In genomic region chr9:96854073-96854876, GRCh38 we compare ENCODE assay signal across 8 cellular contexts. TPM values are rescaled to one million over a fixed set of nuclear protein-coding genes. Genes with fewer than 3 reads are reported as not detected.
DNase-seq lines count a peak whose midpoint lies in the region; ATAC-seq and TF ChIP-seq lines count a peak whose summit lies in the region.

Gene ZNF782, minus strand, starts transcription at chr9:96854514. Its CDS starts 2,553 bp downstream, at chr9:96851961.

- 0 to 1% methylated on average over 66 of the region's 66 CpGs for WGBS in esophagus, 2 donors

- H3K9me3 ChIP-seq in esophagus (ENCODE audit: control insufficient read depth in 2 of 2, insufficient read depth in 1 of 2, low read depth in 1 of 2, low read length in 1 of 2) (peaks cover 0 to under 1% of the 10 kb centered on the region in 2 donors), mucosa of rectum (ENCODE audit: control insufficient read depth in 2 of 2, low read length in 2 of 2) (no peaks in the 10 kb centered on the region)

- H3K4me3 ChIP-seq in esophagus (ENCODE audit: low read depth in 1 of 2, low read length in 2 of 2), result peak within 1 kb of the TSS; percentile 78 to 83
- H3K4me3 ChIP-seq in mucosa of rectum (ENCODE audit: low read length in 2 of 2), result peak within 1 kb of the TSS; percentile 88 to 90

- no peak for TF ChIP-seq EP300 in Ishikawa (IDR thresholded peaks at IDR 0.05; ENCODE audit: borderline replicate concordance)

- H3K4me1 ChIP-seq in esophagus (ENCODE audit: control insufficient read depth in 2 of 2, insufficient read depth in 2 of 2, low read length in 1 of 2) (peaks cover 5 to 7% of the 10 kb centered on the region in 2 donors), mucosa of rectum (ENCODE audit: control insufficient read depth in 2 of 2, insufficient read depth in 2 of 2, low read length in 2 of 2) (peaks cover 9 to 14% of the 10 kb centered on the region in 2 donors)

- H3K27me3 ChIP-seq in esophagus (ENCODE audit: control insufficient read depth in 1 of 2, insufficient read depth in 2 of 2, low read length in 2 of 2), result no peaks in the 10 kb centered on the region
- H3K27me3 ChIP-seq in mucosa of rectum (ENCODE audit: control insufficient read depth in 2 of 2, insufficient read depth in 2 of 2, low read length in 2 of 2), result no peaks in the 10 kb centered on the region

- no peak for TF ChIP-seq RAD21 in Ishikawa (IDR thresholded peaks at IDR 0.05; ENCODE audit: low read depth)

- DNase-seq in DMS114 treated with DMSO at 0.1 percent for 48 hours (lab: John Stamatoyannopoulos, UW; ENCODE audit: unreplicated experiment) (peak; percentile 86), OCI-M2 (lab: John Stamatoyannopoulos, UW; ENCODE audit: unreplicated experiment) (peak; percentile 72)
- peak; percentile 83 for DNase-seq in activated T-cell treated with anti-CD3 and anti-CD28 coated beads, Interleukin-2, amount 50 U/mL, for 1 hour
- peak; percentile 61 to 72 for DNase-seq in stimulated activated CD8-positive, alpha-beta memory T cell treated with anti-CD3 and anti-CD28 coated beads, Interleukin-4, amount 100 ng/mL, for 4 hours (ENCODE audit: low read depth in 2 of 2, low spot score in 1 of 2)

- H3K27ac ChIP-seq in esophagus (ENCODE audit: low read depth in 2 of 2, low read length in 1 of 2) (peak within 1 kb of the TSS; percentile 69 to 75), mucosa of rectum (ENCODE audit: low read depth in 2 of 2, low read length in 2 of 2) (peak within 1 kb of the TSS; percentile 57 to 64)

- peak; percentile 94 for ATAC-seq in GM21576 (IDR thresholded peaks at IDR 0.05; ENCODE audit: unreplicated experiment)

- no peaks in the 10 kb centered on the region for H3K36me3 ChIP-seq in esophagus (ENCODE audit: control insufficient read depth in 2 of 2, insufficient read depth in 2 of 2, low read length in 1 of 2)
- H3K36me3 ChIP-seq in mucosa of rectum (ENCODE audit: control insufficient read depth in 2 of 2, insufficient read depth in 2 of 2, low read length in 2 of 2), result no peaks in the 10 kb centered on the region

- H3K9ac ChIP-seq in mucosa of rectum (ENCODE audit: low read depth in 1 of 2, low read length in 2 of 2), result peak within 1 kb of the TSS; percentile 73 to 80

TF ChIP-seq in Ishikawa, 13 proteins besides CTCF, POLR2A, EP300 and RAD21:
- TF ChIP-seq USF1 (IDR thresholded peaks at IDR 0.05) (0 out of 2 replicates have a peak, but pooled peaks have one; percentile 16), YY1 (IDR thresholded peaks at IDR 0.05; ENCODE audit: low read depth) (0 out of 2 replicates have a peak, but pooled peaks have one; percentile 9), NFIC (IDR thresholded peaks at IDR 0.05) (0 out of 2 replicates have a peak, but pooled peaks have one; percentile 1), ZBTB7A (IDR thresholded peaks at IDR 0.05; ENCODE audit: low read depth) (peak; percentile 87), REST (IDR thresholded peaks at IDR 0.05; ENCODE audit: low read depth) (no peak), CEBPB (IDR thresholded peaks at IDR 0.05) (no peak), MAX (IDR thresholded peaks at IDR 0.05) (peak; percentile 88), TAF1 (IDR thresholded peaks at IDR 0.05; ENCODE audit: low read depth) (peak; percentile 59), CREB1 (IDR thresholded peaks at IDR 0.05; ENCODE audit: low read depth) (peak; percentile 41; the same call in 1 of the 2 replicates)

RNA-seq across cellular contexts. Expression of gene ZNF782, which starts in this region (rescaled TPM):
- 1 to 10 TPM in 1 of 2 donors, under 1 TPM in 1; 0.92 to 1.1 TPM for polyA plus RNA-seq in esophagus

Comparison
In these comparisons a context has a peak if more than half of its experiments do, and no peak if none do; other contexts are left out.
1. Peak in every context shown above with its lines: DNase-seq, ATAC-seq, H3K4me3 ChIP-seq and H3K27ac ChIP-seq.